23 cellular contexts compared by ENCODE assay signal in genomic region chr13:24906268-24906667, GRCh38.
"Had no signal": no experiment of that assay in that cellular context is flagged by ENCODE, and none has a peak within 500 bp of the region (broad histone marks: within the 10 kb centered on the region; RNA-seq: fewer than 3 reads in every experiment).

No MANE protein-coding gene starts in this region.

- H2AFZ ChIP-seq: hepatocyte, neural progenitor cell had no signal

- FAIRE-seq: kidney had no signal

- ATAC-seq: left cardiac atrium; lower lobe of right lung; natural killer cell treated with Interleukin-12 subunit alpha and Interleukin-12 subunit beta and Interleukin-15 and Interleukin-18, amount 100 ng/mL, for 72 hours; right cardiac atrium; stimulated activated naive CD8-positive, alpha-beta T cell treated with anti-CD3 and anti-CD28 coated beads, Interleukin-15, Interleukin-2, amounts not matched to agents 100 U/mL and 50 U/mL, for 24 hours; upper lobe of right lung had no signal

- H3K36me3 ChIP-seq: ovary had no signal

- H3K79me2 ChIP-seq: hepatocyte had no signal

- H3K9me3 ChIP-seq: left ventricle myocardium inferior, lower lobe of right lung, ovary, suprapubic skin, tibial nerve, upper lobe of right lung, vagina had no signal

- H3K27ac ChIP-seq: dorsolateral prefrontal cortex, hepatocyte, left ventricle myocardium inferior, lower lobe of right lung, neural progenitor cell, ovary, suprapubic skin, tibial nerve, upper lobe of right lung, vagina had no signal

- H3K4me1 ChIP-seq: left ventricle myocardium inferior, lower lobe of right lung, neural progenitor cell, suprapubic skin, tibial nerve, upper lobe of right lung, vagina had no signal

- H3K9ac ChIP-seq: neural progenitor cell had no signal

- H3K27me3 ChIP-seq: dorsolateral prefrontal cortex, hepatocyte, neural progenitor cell, ovary, suprapubic skin, tibial nerve, upper lobe of right lung, vagina had no signal

- H3K4me3 ChIP-seq: dorsolateral prefrontal cortex, hepatocyte, left ventricle myocardium inferior, lower lobe of right lung, neural progenitor cell, ovary, smooth muscle cell, suprapubic skin, tibial nerve, upper lobe of right lung, vagina had no signal

- DNase-seq: dorsolateral prefrontal cortex; effector CD8-positive, alpha-beta T cell; foreskin melanocyte; head of caudate nucleus; kidney; left cardiac atrium; left ventricle myocardium inferior; lower lobe of right lung; mesenchymal stem cell; midbrain; nucleus accumbens; ovary; right cardiac atrium; stimulated activated CD4-positive, alpha-beta T cell treated with anti-CD3 and anti-CD28 coated beads, Interleukin-2, amount 100 ng/mL, for 48 hours; stimulated activated naive CD8-positive, alpha-beta T cell treated with anti-CD3 and anti-CD28 coated beads, Interleukin-15, Interleukin-2, amounts not matched to agents 100 U/mL and 50 U/mL, for 24 hours; upper lobe of right lung had no signal

- H3K4me2 ChIP-seq: hepatocyte, neural progenitor cell, smooth muscle cell had no signal
